8 cellular contexts compared by ENCODE assay signal in the genomic region with DNA sequence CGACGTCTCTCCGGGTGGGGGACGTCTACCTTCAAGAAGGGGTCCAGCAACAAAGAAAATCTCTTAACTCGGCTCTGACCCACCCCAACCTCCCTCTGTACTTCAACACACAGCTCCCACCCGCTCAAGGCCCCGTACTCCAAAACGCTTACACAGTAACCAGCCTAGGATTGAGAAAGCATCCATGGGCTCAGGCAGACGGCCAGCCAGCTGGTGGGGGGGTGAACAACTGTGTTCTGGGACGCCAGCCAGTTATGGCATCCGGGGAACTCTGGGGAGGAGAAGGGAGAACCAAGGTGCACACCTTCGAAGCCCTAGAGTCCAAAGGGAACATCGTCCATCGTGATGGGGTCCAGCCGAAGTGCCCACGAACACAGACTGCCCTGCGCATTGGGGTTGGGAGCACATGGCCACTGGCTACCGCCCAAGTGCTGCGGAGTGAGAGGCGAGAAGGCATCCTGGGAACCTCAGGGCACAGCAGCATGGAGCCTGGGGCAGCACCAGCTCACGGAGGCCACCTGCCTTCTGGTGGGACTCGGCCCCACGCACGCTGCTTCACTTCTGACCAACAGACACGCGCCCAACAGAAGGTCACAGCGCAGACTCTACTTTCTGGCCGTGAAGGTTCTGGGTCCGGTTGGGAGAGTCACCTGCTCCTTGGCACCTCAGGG. TPM values are rescaled to one million over a fixed set of nuclear protein-coding genes. Genes with fewer than 3 reads are reported as not detected.
DNase-seq lines count a peak whose midpoint lies in the region; ATAC-seq, FAIRE-seq and TF ChIP-seq lines count a peak whose summit lies in the region.

No MANE protein-coding gene starts in this region.

- POLR2A ChIA-PET in A549 (lab: Yijun Ruan, JAX), result interaction anchor here (0.7 to 3.2 kb wide), 5 partner anchors 12 to 56 kb away, joined by 3 to 24 read pairs (median 3); a partner anchor contains a TSS

- CTCF ChIA-PET in A549 (lab: Yijun Ruan, JAX), result interaction anchor here (1.0 to 17.6 kb wide), 22 partner anchors 7 to 214 kb away, joined by 3 to 289 read pairs (median 10); a partner anchor contains a TSS

- intact Hi-C loops in colonic mucosa (cut with DNase I), result no loop called here

- H3K4me3 ChIP-seq in A549 (no peak overlapping the region; the same call in 2 of the 3 replicates), colonic mucosa (no peak overlapping the region)

- H3K27ac ChIP-seq in A549 (peak overlapping the region; percentile 76 to 84), colonic mucosa (peak overlapping the region; percentile 40)

- H3K9ac ChIP-seq in colonic mucosa (ENCODE audit: low read depth in 2 of 2, low read length in 2 of 2), result no peak overlapping the region

- no peak for ATAC-seq in A549
- no peak for ATAC-seq in HG03045 (IDR thresholded peaks at IDR 0.05; ENCODE audit: unreplicated experiment)
- ATAC-seq in GM19328 (IDR thresholded peaks at IDR 0.05; ENCODE audit: unreplicated experiment), result no peak

- H3K9me3 ChIP-seq in A549 (no peaks in the 10 kb centered on the region), colonic mucosa (no peaks in the 10 kb centered on the region)

- H3K4me1 ChIP-seq in A549 (peaks cover 89% of the 10 kb centered on the region), colonic mucosa (peaks cover 53% of the 10 kb centered on the region)

- WGBS in A549 (ENCODE audit: missing lambda C conversion rate), result 71% methylated on average over 29 of the region's 29 CpGs

- no peak for TF ChIP-seq CTCF in A549 (IDR thresholded peaks at IDR 0.05)
- no peak for TF ChIP-seq CTCF in colonic mucosa (IDR thresholded peaks at IDR 0.05)

- no peak for TF ChIP-seq RAD21 in A549 (conservative IDR thresholded peaks at IDR 0.05 in 1 of 2, IDR thresholded peaks at IDR 0.05 in 1 of 2)

- DNase-seq in A549 (ENCODE audit: low read depth in 1 of 2, low spot score in 1 of 2) (peak in 1 of 2 experiments; percentile 53), NCI-H1694 treated with DMSO at 0.1 percent for 48 hours (lab: John Stamatoyannopoulos, UW) (peak; percentile 97), colonic mucosa (peak; percentile 67), midbrain (lab: John Stamatoyannopoulos, UW) (peak; percentile 82), OCI-M2 (lab: John Stamatoyannopoulos, UW; ENCODE audit: unreplicated experiment) (no peak)
- no peak for DNase-seq in activated effector memory CD4-positive, alpha-beta T cell treated with anti-CD3 and anti-CD28 coated beads, Interleukin-2, amount 50 U/mL, for 16 hours

- peak overlapping the region; percentile 42 for H3K4me2 ChIP-seq in A549

- no peak for FAIRE-seq in A549 (lab: Jason Lieb, UNC)

- no peak for TF ChIP-seq EP300 in A549 (IDR thresholded peaks at IDR 0.05)

- TF ChIP-seq POLR2A in A549 (IDR thresholded peaks at IDR 0.05; ENCODE audit: low read length), result no peak

- H3K27me3 ChIP-seq in colonic mucosa, result no peaks in the 10 kb centered on the region

- H3K36me3 ChIP-seq in colonic mucosa, result peaks cover 34% of the 10 kb centered on the region

TF ChIP-seq in A549, 52 proteins besides CTCF, POLR2A, EP300 and RAD21:
- TF ChIP-seq, protein P1, sequence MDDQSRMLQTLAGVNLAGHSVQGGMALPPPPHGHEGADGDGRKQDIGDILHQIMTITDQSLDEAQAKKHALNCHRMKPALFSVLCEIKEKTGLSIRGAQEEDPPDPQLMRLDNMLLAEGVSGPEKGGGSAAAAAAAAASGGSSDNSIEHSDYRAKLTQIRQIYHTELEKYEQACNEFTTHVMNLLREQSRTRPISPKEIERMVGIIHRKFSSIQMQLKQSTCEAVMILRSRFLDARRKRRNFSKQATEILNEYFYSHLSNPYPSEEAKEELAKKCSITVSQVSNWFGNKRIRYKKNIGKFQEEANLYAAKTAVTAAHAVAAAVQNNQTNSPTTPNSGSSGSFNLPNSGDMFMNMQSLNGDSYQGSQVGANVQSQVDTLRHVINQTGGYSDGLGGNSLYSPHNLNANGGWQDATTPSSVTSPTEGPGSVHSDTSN (IDR thresholded peaks at IDR 0.05), result peak; percentile 25
- TF ChIP-seq CEBPB (IDR thresholded peaks at IDR 0.05), result peak in 1 of 2 experiments; percentile 51; a peak in 1 of 4 replicates
- TF ChIP-seq HOXB13 (CRISPR knock-in tag; IDR thresholded peaks at IDR 0.05; ENCODE audit: low read depth), result no peak
- TF ChIP-seq JUN (IDR thresholded peaks at IDR 0.05), result peak in 1 of 2 experiments; percentile 56; a peak in 4 of 5 replicates
- TF ChIP-seq, protein P2, sequence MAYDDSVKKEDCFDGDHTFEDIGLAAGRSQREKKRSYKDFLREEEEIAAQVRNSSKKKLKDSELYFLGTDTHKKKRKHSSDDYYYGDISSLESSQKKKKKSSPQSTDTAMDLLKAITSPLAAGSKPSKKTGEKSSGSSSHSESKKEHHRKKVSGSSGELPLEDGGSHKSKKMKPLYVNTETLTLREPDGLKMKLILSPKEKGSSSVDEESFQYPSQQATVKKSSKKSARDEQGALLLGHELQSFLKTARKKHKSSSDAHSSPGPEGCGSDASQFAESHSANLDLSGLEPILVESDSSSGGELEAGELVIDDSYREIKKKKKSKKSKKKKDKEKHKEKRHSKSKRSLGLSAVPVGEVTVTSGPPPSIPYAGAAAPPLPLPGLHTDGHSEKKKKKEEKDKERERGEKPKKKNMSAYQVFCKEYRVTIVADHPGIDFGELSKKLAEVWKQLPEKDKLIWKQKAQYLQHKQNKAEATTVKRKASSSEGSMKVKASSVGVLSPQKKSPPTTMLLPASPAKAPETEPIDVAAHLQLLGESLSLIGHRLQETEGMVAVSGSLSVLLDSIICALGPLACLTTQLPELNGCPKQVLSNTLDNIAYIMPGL (CRISPR knock-in tag; IDR thresholded peaks at IDR 0.05; ENCODE audit: borderline replicate concordance), result no peak
- TF ChIP-seq CHD2 (IDR thresholded peaks at IDR 0.05; ENCODE audit: low read length, partially characterized antibody), result no peak
- TF ChIP-seq, protein P3, sequence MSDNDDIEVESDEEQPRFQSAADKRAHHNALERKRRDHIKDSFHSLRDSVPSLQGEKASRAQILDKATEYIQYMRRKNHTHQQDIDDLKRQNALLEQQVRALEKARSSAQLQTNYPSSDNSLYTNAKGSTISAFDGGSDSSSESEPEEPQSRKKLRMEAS (IDR thresholded peaks at IDR 0.05), result peak; percentile 59
- TF ChIP-seq, protein P4, sequence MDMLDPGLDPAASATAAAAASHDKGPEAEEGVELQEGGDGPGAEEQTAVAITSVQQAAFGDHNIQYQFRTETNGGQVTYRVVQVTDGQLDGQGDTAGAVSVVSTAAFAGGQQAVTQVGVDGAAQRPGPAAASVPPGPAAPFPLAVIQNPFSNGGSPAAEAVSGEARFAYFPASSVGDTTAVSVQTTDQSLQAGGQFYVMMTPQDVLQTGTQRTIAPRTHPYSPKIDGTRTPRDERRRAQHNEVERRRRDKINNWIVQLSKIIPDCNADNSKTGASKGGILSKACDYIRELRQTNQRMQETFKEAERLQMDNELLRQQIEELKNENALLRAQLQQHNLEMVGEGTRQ (IDR thresholded peaks at IDR 0.05), result 0 out of 2 replicates have a peak, but pooled peaks have one; percentile 2
- TF ChIP-seq, protein P5, sequence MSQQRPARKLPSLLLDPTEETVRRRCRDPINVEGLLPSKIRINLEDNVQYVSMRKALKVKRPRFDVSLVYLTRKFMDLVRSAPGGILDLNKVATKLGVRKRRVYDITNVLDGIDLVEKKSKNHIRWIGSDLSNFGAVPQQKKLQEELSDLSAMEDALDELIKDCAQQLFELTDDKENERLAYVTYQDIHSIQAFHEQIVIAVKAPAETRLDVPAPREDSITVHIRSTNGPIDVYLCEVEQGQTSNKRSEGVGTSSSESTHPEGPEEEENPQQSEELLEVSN (IDR thresholded peaks at IDR 0.05; ENCODE audit: borderline replicate concordance, low read depth), result peak; percentile 47; the same call in 1 of the 2 replicates
- TF ChIP-seq, protein P6, sequence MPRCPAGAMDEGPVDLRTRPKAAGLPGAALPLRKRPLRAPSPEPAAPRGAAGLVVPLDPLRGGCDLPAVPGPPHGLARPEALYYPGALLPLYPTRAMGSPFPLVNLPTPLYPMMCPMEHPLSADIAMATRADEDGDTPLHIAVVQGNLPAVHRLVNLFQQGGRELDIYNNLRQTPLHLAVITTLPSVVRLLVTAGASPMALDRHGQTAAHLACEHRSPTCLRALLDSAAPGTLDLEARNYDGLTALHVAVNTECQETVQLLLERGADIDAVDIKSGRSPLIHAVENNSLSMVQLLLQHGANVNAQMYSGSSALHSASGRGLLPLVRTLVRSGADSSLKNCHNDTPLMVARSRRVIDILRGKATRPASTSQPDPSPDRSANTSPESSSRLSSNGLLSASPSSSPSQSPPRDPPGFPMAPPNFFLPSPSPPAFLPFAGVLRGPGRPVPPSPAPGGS (IDR thresholded peaks at IDR 0.05), result 0 out of 3 replicates have a peak, but pooled peaks have one; percentile 16
- TF ChIP-seq EHMT2 (IDR thresholded peaks at IDR 0.05; ENCODE audit: low read depth), result no peak

RNA-seq across cellular contexts. Expression of a gene that starts 14.3 kb away (rescaled TPM):
- polyA plus RNA-seq in A549 (2011; rRNA removed) (28.6 and 40.0 TPM in 2 replicates), A549 (2017; fragmentation: RNase III; extraction: RNeasy Plus Mini Kit Qiagen cat#74134 plus additional on column Dnase treatment) (77.9 to 97.7 TPM (median 90.9 TPM) in 3 replicates)
- 53.6 and 113 TPM in 2 replicates for polyA plus RNA-seq in A549 (2012; cell fraction: cytosol; rRNA removed)
- 108 and 156 TPM in 2 replicates for polyA plus RNA-seq in A549 (2012; cell fraction: nucleus; rRNA removed)
- 31.5 TPM in 2 replicates for polyA minus RNA-seq in A549 (2011; rRNA and poly(A)+ RNA removed)
- 100 to 1,000 TPM; 148 to 298 TPM for total RNA-seq in colonic mucosa

RNA-seq across cellular contexts. Expression of a gene that starts 30.4 kb away (rescaled TPM):
- polyA plus RNA-seq in A549 (2011; rRNA removed) (130 and 139 TPM in 2 replicates), A549 (2017; fragmentation: RNase III; extraction: RNeasy Plus Mini Kit Qiagen cat#74134 plus additional on column Dnase treatment) (151 to 173 TPM (median 163 TPM) in 3 replicates)
- 182 and 192 TPM in 2 replicates for polyA plus RNA-seq in A549 (2012; cell fraction: cytosol; rRNA removed)
- 734 and 786 TPM in 2 replicates for polyA plus RNA-seq in A549 (2012; cell fraction: nucleus; rRNA removed)
- polyA minus RNA-seq in A549 (2011; rRNA and poly(A)+ RNA removed), result 105 and 128 TPM in 2 replicates
- total RNA-seq in colonic mucosa, result 100 to 1,000 TPM; 136 to 138 TPM

RNA-seq across cellular contexts. Expression of a gene that starts 30.5 kb away (rescaled TPM):
- polyA plus RNA-seq in A549 (2011; rRNA removed) (16.6 and 18.5 TPM in 2 replicates), A549 (2017; fragmentation: RNase III; extraction: RNeasy Plus Mini Kit Qiagen cat#74134 plus additional on column Dnase treatment) (18.2 to 22.1 TPM (median 18.9 TPM) in 3 replicates)
- 24.3 and 29.0 TPM in 2 replicates for polyA plus RNA-seq in A549 (2012; cell fraction: cytosol; rRNA removed)
- 200 and 241 TPM in 2 replicates for polyA plus RNA-seq in A549 (2012; cell fraction: nucleus; rRNA removed)
- polyA minus RNA-seq in A549 (2011; rRNA and poly(A)+ RNA removed), result 22.3 and 26.3 TPM in 2 replicates
- total RNA-seq in colonic mucosa, result 10 to 100 TPM; 24.5 to 46.1 TPM

Comparison
In these comparisons a context has a peak if more than half of its experiments do, and no peak if none do; other contexts are left out.
1. DNase-seq: peak in NCI-H1694 treated with DMSO at 0.1 percent for 48 hours (single experiment), colonic mucosa (single experiment) and midbrain (single experiment); none in OCI-M2 (single experiment) and activated effector memory CD4-positive, alpha-beta T cell treated with anti-CD3 and anti-CD28 coated beads, Interleukin-2, amount 50 U/mL, for 16 hours (single experiment).